Comparison of ENCODE assay signal across 11 cellular contexts in genomic region chr1:207883104-207883651, GRCh38. TPM values are rescaled to one million over a fixed set of nuclear protein-coding genes. Genes with fewer than 3 reads are reported as not detected.
DNase-seq lines count a peak whose midpoint lies in the region; ATAC-seq and TF ChIP-seq lines count a peak whose summit lies in the region.
"Had no signal": no experiment of that assay in that cellular context is flagged by ENCODE, and none has a peak within 500 bp of the region (broad histone marks: within the 10 kb centered on the region; RNA-seq: fewer than 3 reads in every experiment).

No MANE protein-coding gene starts in this region.

- H3K4me3 ChIP-seq in endocrine pancreas (ENCODE audit: control insufficient read depth, insufficient read depth, low read length) (peak overlapping the region; percentile 58), uterus (no peak overlapping the region)

- no peaks in the 10 kb centered on the region for H3K27me3 ChIP-seq in CD4-positive, alpha-beta T cell (ENCODE audit: control insufficient read depth, insufficient read depth, low read length)
- H3K27me3 ChIP-seq in endocrine pancreas (ENCODE audit: control insufficient read depth, insufficient read depth, low read length) = no peaks in the 10 kb centered on the region
- no peaks in the 10 kb centered on the region for H3K27me3 ChIP-seq in uterus

- CTCF ChIA-PET in CD4-positive, alpha-beta T cell (lab: Charles Lee) = interaction anchor here (3.3 to 6.3 kb wide), 2 partner anchors 11 to 80 kb away, joined by 22 to 115 read pairs; no protein-coding TSS in a partner anchor
- CTCF ChIA-PET in WTC11 (lab: Charles Lee) = interaction anchor here (1.0 to 6.1 kb wide), 4 partner anchors 80 to 115 kb away, joined by 3 to 198 read pairs (median 20); no protein-coding TSS in a partner anchor

- H3K9me3 Mint-ChIP-seq in CD4-positive, alpha-beta T cell = no peaks in the 10 kb centered on the region
- no peaks in the 10 kb centered on the region for H3K9me3 Mint-ChIP-seq in WTC11

- H3K9me3 ChIP-seq in CD4-positive, alpha-beta T cell (ENCODE audit: control insufficient read depth, low read length) = no peaks in the 10 kb centered on the region
- H3K9me3 ChIP-seq in endocrine pancreas (ENCODE audit: control insufficient read depth, low read length) = no peaks in the 10 kb centered on the region
- no peaks in the 10 kb centered on the region for H3K9me3 ChIP-seq in uterus

- ATAC-seq in CD4-positive, alpha-beta T cell (ENCODE audit: poor library complexity) = peak; percentile 72
- ATAC-seq in GM19452 (IDR thresholded peaks at IDR 0.05; ENCODE audit: unreplicated experiment) (peak; percentile 77), HG03378 (IDR thresholded peaks at IDR 0.05; ENCODE audit: unreplicated experiment) (peak; percentile 48), WTC11 (no peak)

- H3K27ac ChIP-seq in CD4-positive, alpha-beta T cell (ENCODE audit: low read depth, low read length) = peak overlapping the region; percentile 74
- H3K27ac ChIP-seq in uterus = peak overlapping the region in 1 of 2 donors; percentile 85

- peak overlapping the region; percentile 92 for H3K27ac Mint-ChIP-seq in CD4-positive, alpha-beta T cell
- H3K27ac Mint-ChIP-seq in WTC11 = no peak overlapping the region

- H3K9ac ChIP-seq in endocrine pancreas (ENCODE audit: control insufficient read depth, insufficient read depth, low read length) = no peak overlapping the region

- no peaks in the 10 kb centered on the region for H3K36me3 ChIP-seq in endocrine pancreas (ENCODE audit: control insufficient read depth, insufficient read depth, low read length)
- no peaks in the 10 kb centered on the region for H3K36me3 ChIP-seq in uterus

- no peaks in the 10 kb centered on the region for H3K36me3 Mint-ChIP-seq in CD4-positive, alpha-beta T cell (ENCODE audit: low read depth)
- no peaks in the 10 kb centered on the region for H3K36me3 Mint-ChIP-seq in WTC11

- DNase-seq in CD4-positive, alpha-beta T cell = no peak
- no peak for DNase-seq in uterus
- DNase-seq in NCI-H526 (lab: John Stamatoyannopoulos, UW) = no peak
- DNase-seq in AG08396 (ENCODE audit: low spot score) = no peak
- no peak for DNase-seq in WTC11 (ENCODE audit: low spot score)
- DNase-seq: activated CD4-positive, alpha-beta T cell treated with anti-CD3 and anti-CD28 coated beads for 1 hour; KG1; stimulated activated CD8-positive, alpha-beta memory T cell treated with anti-CD3 and anti-CD28 coated beads, Interleukin-4, amount 100 ng/mL, for 48 hours had no signal

- intact Hi-C loops in CD4-positive, alpha-beta T cell (cut with DNase I, micrococcal nuclease) = loop anchor here in 1 of 2 experiments (2.0 kb wide), 1 partner anchor 14 kb away; no protein-coding TSS in a partner anchor
- intact Hi-C loops in uterus (cut with DNase I; ENCODE audit: low total_unique reads) = no loop called here

- H3K4me1 ChIP-seq in endocrine pancreas (ENCODE audit: control insufficient read depth, insufficient read depth, low read length) (peaks cover 5% of the 10 kb centered on the region), uterus (no peaks in the 10 kb centered on the region)

- peaks cover 46% of the 10 kb centered on the region for H3K4me1 Mint-ChIP-seq in CD4-positive, alpha-beta T cell (ENCODE audit: low read depth)
- H3K4me1 Mint-ChIP-seq in WTC11 = 0 out of 2 replicates have a peak, but pooled peaks cover 5% of the 10 kb centered on the region

- POLR2A ChIA-PET in CD4-positive, alpha-beta T cell (lab: Charles Lee) = interaction anchor here (0.7 to 6.9 kb wide), 8 partner anchors 10 to 80 kb away, joined by 3 to 102 read pairs (median 11); no protein-coding TSS in a partner anchor
- POLR2A ChIA-PET in WTC11 (lab: Charles Lee) = no interaction called here

- TF ChIP-seq CTCF in CD4-positive, alpha-beta T cell (IDR thresholded peaks at IDR 0.05) = no peak
- no peak for TF ChIP-seq CTCF in uterus (IDR thresholded peaks at IDR 0.05)
- TF ChIP-seq CTCF in WTC11 (IDR thresholded peaks at IDR 0.05) = no peak

- peaks cover 5% of the 10 kb centered on the region for H3K27me3 Mint-ChIP-seq in CD4-positive, alpha-beta T cell
- peaks cover 8% of the 10 kb centered on the region for H3K27me3 Mint-ChIP-seq in WTC11 (ENCODE audit: low read depth)

- TF ChIP-seq POLR2A in uterus (IDR thresholded peaks at IDR 0.05) = no peak

- peak overlapping the region; percentile 92 for H3K4me3 Mint-ChIP-seq in CD4-positive, alpha-beta T cell
- H3K4me3 Mint-ChIP-seq in WTC11 = no peak overlapping the region

TF ChIP-seq in WTC11, 78 proteins besides CTCF, POLR2A, EP300 and RAD21 (continues in another document):
- TF ChIP-seq ZNF396 (CRISPR knock-in tag; IDR thresholded peaks at IDR 0.05; ENCODE audit: borderline replicate concordance) = no peak
- no peak for TF ChIP-seq ZBTB43 (CRISPR knock-in tag; IDR thresholded peaks at IDR 0.05)
- no peak for TF ChIP-seq IRF2 (CRISPR knock-in tag; IDR thresholded peaks at IDR 0.05; ENCODE audit: borderline replicate concordance, low read depth)
- TF ChIP-seq JAZF1 (CRISPR knock-in tag; IDR thresholded peaks at IDR 0.05) = no peak
- TF ChIP-seq, protein P1, sequence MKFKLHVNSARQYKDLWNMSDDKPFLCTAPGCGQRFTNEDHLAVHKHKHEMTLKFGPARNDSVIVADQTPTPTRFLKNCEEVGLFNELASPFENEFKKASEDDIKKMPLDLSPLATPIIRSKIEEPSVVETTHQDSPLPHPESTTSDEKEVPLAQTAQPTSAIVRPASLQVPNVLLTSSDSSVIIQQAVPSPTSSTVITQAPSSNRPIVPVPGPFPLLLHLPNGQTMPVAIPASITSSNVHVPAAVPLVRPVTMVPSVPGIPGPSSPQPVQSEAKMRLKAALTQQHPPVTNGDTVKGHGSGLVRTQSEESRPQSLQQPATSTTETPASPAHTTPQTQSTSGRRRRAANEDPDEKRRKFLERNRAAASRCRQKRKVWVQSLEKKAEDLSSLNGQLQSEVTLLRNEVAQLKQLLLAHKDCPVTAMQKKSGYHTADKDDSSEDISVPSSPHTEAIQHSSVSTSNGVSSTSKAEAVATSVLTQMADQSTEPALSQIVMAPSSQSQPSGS (CRISPR knock-in tag; IDR thresholded peaks at IDR 0.05; ENCODE audit: borderline replicate concordance, low read depth) = no peak
- no peak for TF ChIP-seq NFYB (CRISPR knock-in tag; conservative IDR thresholded peaks at IDR 0.05; ENCODE audit: low read depth)
- no peak for TF ChIP-seq ZBTB21 (CRISPR knock-in tag; IDR thresholded peaks at IDR 0.05; ENCODE audit: borderline replicate concordance)
- no peak for TF ChIP-seq ERG (CRISPR knock-in tag; IDR thresholded peaks at IDR 0.05)
- TF ChIP-seq CREM (CRISPR knock-in tag; IDR thresholded peaks at IDR 0.05) = no peak
- no peak for TF ChIP-seq ELF4 (CRISPR knock-in tag; IDR thresholded peaks at IDR 0.05; ENCODE audit: low read depth)
- TF ChIP-seq ZNF232 (CRISPR knock-in tag; IDR thresholded peaks at IDR 0.05) = no peak
- TF ChIP-seq ATF6 (CRISPR knock-in tag; IDR thresholded peaks at IDR 0.05) = no peak
- TF ChIP-seq MLX (CRISPR knock-in tag; IDR thresholded peaks at IDR 0.05) = no peak

RNA-seq across cellular contexts. Expression of gene CD34, which starts 27.7 kb away (rescaled TPM):
- not detected for total RNA-seq in CD4-positive, alpha-beta T cell
- total RNA-seq in uterus (100 to 1,000 TPM in 2 of 4 donors, 10 to 100 TPM in 2; 39.2 to 135 (median 81.2) TPM), WTC11 (2021) (0.18 to 0.35 TPM (median 0.27 TPM) in 3 replicates)

Comparison
In these comparisons a context has a peak if more than half of its experiments do, and no peak if none do; other contexts are left out.
1. RNA of gene CD34, which starts 27.7 kb away (total RNA-seq): 39.2 to 135 TPM in uterus; 0.18 to 0.35 TPM in WTC11 and not detected in CD4-positive, alpha-beta T cell; every median in the first group is over 10 times any median in the second.